ENCODE assay signal across 28 cellular contexts in the genomic region with DNA sequence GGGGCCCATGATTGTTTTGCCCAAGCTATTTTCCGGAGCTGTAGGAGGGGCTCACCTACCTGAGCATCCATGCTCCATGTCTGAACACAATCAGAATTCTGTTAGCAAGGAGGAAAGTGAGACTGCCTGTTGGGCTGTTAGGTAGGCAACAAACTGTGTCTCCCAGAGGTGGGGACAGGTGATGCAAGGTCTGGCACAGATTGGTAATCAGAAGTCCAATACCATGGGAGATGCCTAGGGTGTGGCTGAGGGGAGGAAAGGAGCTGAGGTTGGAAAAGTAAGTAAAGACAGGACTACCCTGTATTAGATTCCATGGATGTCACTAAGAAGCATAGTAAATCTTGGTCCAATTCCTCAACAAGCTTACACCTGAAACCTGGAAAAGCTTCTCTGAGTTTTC. TPM values are rescaled to one million over a fixed set of nuclear protein-coding genes. Genes with fewer than 3 reads are reported as not detected.
"Had no signal": no experiment of that assay in that cellular context is flagged by ENCODE, and none has a peak within 500 bp of the region (broad histone marks: within the 10 kb centered on the region; RNA-seq: fewer than 3 reads in every experiment).

No MANE protein-coding gene starts in this region.

- H3K27ac ChIP-seq: ascending aorta, coronary artery, dorsolateral prefrontal cortex, heart left ventricle, VCaP had no signal

- ATAC-seq: activated naive CD4-positive, alpha-beta T cell treated with anti-CD3 and anti-CD28 coated beads, Interleukin-2, amount 50 U/mL, for 72 hours; activated T-cell treated with anti-CD3 and anti-CD28 coated beads, Interleukin-2, amount 50 U/mL, for 72 hours; esophagus mucosa; heart left ventricle; WTC11 had no signal

- H3K4me1 ChIP-seq: ascending aorta had no signal

- H3K36me3 ChIP-seq: ascending aorta, heart left ventricle had no signal

- DNase-seq: activated CD4-positive, alpha-beta memory T cell treated with anti-CD3 and anti-CD28 coated beads, Interleukin-2, amount 10 ng/mL, durations not matched to agents 7 days and 5 days; activated CD4-positive, alpha-beta T cell treated with anti-CD3 and anti-CD28 coated beads for 1 hour; activated CD4-positive, alpha-beta T cell treated with anti-CD3 and anti-CD28 coated beads for 4 hours; activated CD4-positive, alpha-beta T cell treated with anti-CD3 and anti-CD28 coated beads, Interleukin-2, amount 10 ng/mL, durations not matched to agents 7 days and 5 days; activated CD4-positive, alpha-beta T cell treated with anti-CD3 and anti-CD28 coated beads, Interleukin-2, amount 50 U/mL, for 4 hours; activated CD8-positive, alpha-beta memory T cell treated with anti-CD3 and anti-CD28 coated beads, Interleukin-2, amount 50 U/mL, for 48 hours; activated gamma-delta T cell; activated naive CD4-positive, alpha-beta T cell; activated naive CD4-positive, alpha-beta T cell treated with anti-CD3 and anti-CD28 coated beads, Interleukin-2, amount 10 ng/mL, durations not matched to agents 7 days and 5 days; activated naive CD8-positive, alpha-beta T cell treated with anti-CD3 and anti-CD28 coated beads, Interleukin-2, amount 10 ng/mL, durations not matched to agents 7 days and 5 days; activated T-cell treated with anti-CD3 and anti-CD28 coated beads for 4 hours; activated T-cell treated with anti-CD3 and anti-CD28 coated beads, Interleukin-2, amount 50 U/mL, for 24 hours; activated T-cell treated with anti-CD3 and anti-CD28 coated beads, Interleukin-2, amount 50 U/mL, for 72 hours; dorsolateral prefrontal cortex; effector memory CD4-positive, alpha-beta T cell; endodermal cell; foreskin fibroblast; glutamatergic neuron; heart left ventricle; T-helper 2 cell had no signal

- H3K4me3 ChIP-seq: ascending aorta, coronary artery, dorsolateral prefrontal cortex, heart left ventricle had no signal

- H3K27me3 ChIP-seq: ascending aorta had no signal

RNA-seq across cellular contexts. Expression of a gene that starts 3.0 kb away (rescaled TPM):
- total RNA-seq: activated CD4-positive, alpha-beta T cell treated with anti-CD3 and anti-CD28 coated beads, Interleukin-2, amount 10 ng/mL, durations not matched to agents 7 days and 5 days; activated naive CD4-positive, alpha-beta T cell treated with anti-CD3 and anti-CD28 coated beads, Interleukin-2, amount 50 U/mL, for 72 hours; activated naive CD8-positive, alpha-beta T cell treated with anti-CD3 and anti-CD28 coated beads, Interleukin-2, amount 10 ng/mL, durations not matched to agents 7 days and 5 days; activated T-cell treated with anti-CD3 and anti-CD28 coated beads, Interleukin-2, amount 50 U/mL, for 72 hours; ascending aorta; cardiac septum; heart left ventricle; T-helper 1 cell treated with Interleukin-12 subunit alpha and Interleukin-12 subunit beta and Interleukin-4 antibody, amounts not matched to agents 30 ng/mL and 1 ng/mL, for 36 hours had no signal
- polyA plus RNA-seq: heart left ventricle had no signal
